Comparison of ENCODE assay signal across 9 cellular contexts in the genomic region with DNA sequence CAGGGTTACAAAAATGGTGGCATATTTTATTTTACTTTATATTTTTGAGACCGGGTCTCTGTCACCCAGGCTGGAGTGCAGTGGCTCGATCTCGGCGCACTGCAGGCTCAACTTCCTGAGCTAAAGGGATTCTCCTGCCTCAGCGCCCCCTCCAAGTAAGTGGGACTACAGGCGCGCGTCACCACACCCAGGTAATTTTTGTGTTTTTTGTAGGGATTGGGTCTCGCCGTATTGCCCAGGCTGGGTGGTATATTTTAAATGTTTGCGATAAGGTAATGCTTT. TPM values are rescaled to one million over a fixed set of nuclear protein-coding genes. Genes with fewer than 3 reads are reported as not detected.
DNase-seq lines count a peak whose midpoint lies in the region; ATAC-seq, FAIRE-seq and TF ChIP-seq lines count a peak whose summit lies in the region.
"Had no signal": no experiment of that assay in that cellular context is flagged by ENCODE, and none has a peak within 500 bp of the region (broad histone marks: within the 10 kb centered on the region; RNA-seq: fewer than 3 reads in every experiment).

No MANE protein-coding gene starts in this region.

- intact Hi-C loops in activated naive CD4-positive, alpha-beta T cell treated with anti-CD3 and anti-CD28 coated beads for 36 hours (cut with micrococcal nuclease), result loop anchor here (1.0 kb wide), 7 partner anchors 13 to 286 kb away; a partner anchor contains a TSS
- intact Hi-C loops in lower lobe of right lung (cut with DNase I), result no loop called here
- intact Hi-C loops in testis (cut with DNase I; ENCODE audit: low total_unique reads), result no loop called here
- intact Hi-C loops in lower leg skin (cut with DNase I; ENCODE audit: low total_unique reads), result no loop called here

- CTCF ChIA-PET in activated naive CD4-positive, alpha-beta T cell treated with anti-CD3 and anti-CD28 coated beads, Interleukin-2, amount 10 ng/mL, durations not matched to agents 7 days and 5 days (lab: Charles Lee), result interaction anchor here (1.5 to 10.5 kb wide), 4 partner anchors 11 to 41 kb away, joined by 4 to 142 read pairs (median 4); a partner anchor contains a TSS
- CTCF ChIA-PET in activated naive CD4-positive, alpha-beta T cell treated with anti-CD3 and anti-CD28 coated beads for 36 hours (lab: Charles Lee), result interaction anchor here (0.8 to 2.6 kb wide), 9 partner anchors 8 to 312 kb away, joined by 3 to 16 read pairs (median 4); a partner anchor contains a TSS

- peaks cover 25% of the 10 kb centered on the region for H3K4me1 ChIP-seq in lower lobe of right lung
- H3K4me1 ChIP-seq in testis, result peaks cover 8% of the 10 kb centered on the region

- no peaks in the 10 kb centered on the region for H3K36me3 ChIP-seq in lower lobe of right lung
- H3K36me3 ChIP-seq in testis (ENCODE audit: low read depth, missing control alignments), result no peaks in the 10 kb centered on the region

- H3K27ac Mint-ChIP-seq in activated naive CD4-positive, alpha-beta T cell treated with anti-CD3 and anti-CD28 coated beads, Interleukin-2, amount 10 ng/mL, durations not matched to agents 7 days and 5 days, result no peak overlapping the region
- H3K27ac Mint-ChIP-seq in activated naive CD4-positive, alpha-beta T cell treated with anti-CD3 and anti-CD28 coated beads for 36 hours, result no peak overlapping the region
- peak overlapping the region; percentile 51 for H3K27ac Mint-ChIP-seq in activated naive CD8-positive, alpha-beta T cell treated with anti-CD3 and anti-CD28 coated beads, Interleukin-2, amount 10 ng/mL, durations not matched to agents 7 days and 5 days

- DNase-seq in activated naive CD4-positive, alpha-beta T cell treated with anti-CD3 and anti-CD28 coated beads, Interleukin-2, amount 10 ng/mL, durations not matched to agents 7 days and 5 days, result no peak
- DNase-seq in activated naive CD4-positive, alpha-beta T cell treated with anti-CD3 and anti-CD28 coated beads for 36 hours, result no peak
- DNase-seq in activated naive CD8-positive, alpha-beta T cell treated with anti-CD3 and anti-CD28 coated beads, Interleukin-2, amount 10 ng/mL, durations not matched to agents 7 days and 5 days, result no peak
- DNase-seq in lower lobe of right lung (no peak), testis (no peak), frontal cortex (ENCODE audit: low spot score in 2 of 2) (no peak), lower leg skin (ENCODE audit: low spot score in 2 of 2) (no peak)

- H3K4me3 ChIP-seq in lower lobe of right lung (peak overlapping the region; percentile 64), testis (peak overlapping the region; percentile 43 to 52), lower leg skin (ENCODE audit: low read depth, poor library complexity, severe bottlenecking) (no peak overlapping the region)

- TF ChIP-seq CTCF in lower lobe of right lung (IDR thresholded peaks at IDR 0.05) (no peak), testis (IDR thresholded peaks at IDR 0.05) (no peak), lower leg skin (IDR thresholded peaks at IDR 0.05) (no peak)

- H3K27ac ChIP-seq in lower lobe of right lung, result peak overlapping the region; percentile 53
- H3K27ac ChIP-seq in testis, result no peak overlapping the region

- no peak for ATAC-seq in activated naive CD8-positive, alpha-beta T cell treated with anti-CD3 and anti-CD28 coated beads, Interleukin-2, amount 10 ng/mL, durations not matched to agents 7 days and 5 days (ENCODE audit: low read depth)
- ATAC-seq in lower lobe of right lung (no peak), HG02610 (IDR thresholded peaks at IDR 0.05; ENCODE audit: unreplicated experiment) (no peak)

- peaks cover 36% of the 10 kb centered on the region for H3K4me1 Mint-ChIP-seq in activated naive CD4-positive, alpha-beta T cell treated with anti-CD3 and anti-CD28 coated beads, Interleukin-2, amount 10 ng/mL, durations not matched to agents 7 days and 5 days
- peaks cover 28% of the 10 kb centered on the region for H3K4me1 Mint-ChIP-seq in activated naive CD4-positive, alpha-beta T cell treated with anti-CD3 and anti-CD28 coated beads for 36 hours (ENCODE audit: low read depth)
- peaks cover 19% of the 10 kb centered on the region for H3K4me1 Mint-ChIP-seq in activated naive CD8-positive, alpha-beta T cell treated with anti-CD3 and anti-CD28 coated beads, Interleukin-2, amount 10 ng/mL, durations not matched to agents 7 days and 5 days

- no peaks in the 10 kb centered on the region for H3K9me3 Mint-ChIP-seq in activated naive CD4-positive, alpha-beta T cell treated with anti-CD3 and anti-CD28 coated beads, Interleukin-2, amount 10 ng/mL, durations not matched to agents 7 days and 5 days
- H3K9me3 Mint-ChIP-seq in activated naive CD4-positive, alpha-beta T cell treated with anti-CD3 and anti-CD28 coated beads for 36 hours, result no peaks in the 10 kb centered on the region
- no peaks in the 10 kb centered on the region for H3K9me3 Mint-ChIP-seq in activated naive CD8-positive, alpha-beta T cell treated with anti-CD3 and anti-CD28 coated beads, Interleukin-2, amount 10 ng/mL, durations not matched to agents 7 days and 5 days

- POLR2A ChIA-PET in activated naive CD8-positive, alpha-beta T cell treated with anti-CD3 and anti-CD28 coated beads, Interleukin-2, amount 10 ng/mL, durations not matched to agents 7 days and 5 days (lab: Charles Lee), result interaction anchor here (0.7 to 8.0 kb wide), 10 partner anchors 8 to 261 kb away, joined by 3 to 108 read pairs (median 6); a partner anchor contains a TSS

- WGBS in testis, 2 donors, result 64 to 70% methylated on average over 11 of the region's 11 CpGs
- 79 to 82% methylated on average over 11 of the region's 11 CpGs for WGBS in lower leg skin, 2 donors

- H3K27me3 Mint-ChIP-seq in activated naive CD4-positive, alpha-beta T cell treated with anti-CD3 and anti-CD28 coated beads, Interleukin-2, amount 10 ng/mL, durations not matched to agents 7 days and 5 days, result peaks cover 54% of the 10 kb centered on the region
- peaks cover 2% of the 10 kb centered on the region for H3K27me3 Mint-ChIP-seq in activated naive CD4-positive, alpha-beta T cell treated with anti-CD3 and anti-CD28 coated beads for 36 hours (ENCODE audit: low read depth)
- peaks cover 8% of the 10 kb centered on the region for H3K27me3 Mint-ChIP-seq in activated naive CD8-positive, alpha-beta T cell treated with anti-CD3 and anti-CD28 coated beads, Interleukin-2, amount 10 ng/mL, durations not matched to agents 7 days and 5 days

- H3K36me3 Mint-ChIP-seq in activated naive CD4-positive, alpha-beta T cell treated with anti-CD3 and anti-CD28 coated beads, Interleukin-2, amount 10 ng/mL, durations not matched to agents 7 days and 5 days, result no peaks in the 10 kb centered on the region
- peaks cover 17% of the 10 kb centered on the region for H3K36me3 Mint-ChIP-seq in activated naive CD4-positive, alpha-beta T cell treated with anti-CD3 and anti-CD28 coated beads for 36 hours (ENCODE audit: low read depth)
- no peaks in the 10 kb centered on the region for H3K36me3 Mint-ChIP-seq in activated naive CD8-positive, alpha-beta T cell treated with anti-CD3 and anti-CD28 coated beads, Interleukin-2, amount 10 ng/mL, durations not matched to agents 7 days and 5 days

- no peaks in the 10 kb centered on the region for H3K27me3 ChIP-seq in lower lobe of right lung (ENCODE audit: low read depth)
- no peaks in the 10 kb centered on the region for H3K27me3 ChIP-seq in testis

- no peak for FAIRE-seq in frontal cortex (lab: Jason Lieb, UNC)
- FAIRE-seq: TTC549 had no signal

- no peak for TF ChIP-seq POLR2A in testis (IDR thresholded peaks at IDR 0.05)
- TF ChIP-seq POLR2A in lower leg skin (IDR thresholded peaks at IDR 0.05), result no peak

- no peaks in the 10 kb centered on the region for H3K9me3 ChIP-seq in lower lobe of right lung
- H3K9me3 ChIP-seq in testis, result no peaks in the 10 kb centered on the region

- H3K4me3 Mint-ChIP-seq in activated naive CD4-positive, alpha-beta T cell treated with anti-CD3 and anti-CD28 coated beads, Interleukin-2, amount 10 ng/mL, durations not matched to agents 7 days and 5 days, result peak overlapping the region; percentile 62
- no peak overlapping the region for H3K4me3 Mint-ChIP-seq in activated naive CD4-positive, alpha-beta T cell treated with anti-CD3 and anti-CD28 coated beads for 36 hours
- H3K4me3 Mint-ChIP-seq in activated naive CD8-positive, alpha-beta T cell treated with anti-CD3 and anti-CD28 coated beads, Interleukin-2, amount 10 ng/mL, durations not matched to agents 7 days and 5 days, result peak overlapping the region; percentile 59

RNA-seq across cellular contexts. Expression of a gene that starts 0.7 kb away (rescaled TPM):
- 1 to 10 TPM; 8.2 TPM for total RNA-seq in activated naive CD4-positive, alpha-beta T cell treated with anti-CD3 and anti-CD28 coated beads for 36 hours
- 1 to 10 TPM; 1.9 to 2.0 TPM for total RNA-seq in activated naive CD8-positive, alpha-beta T cell treated with anti-CD3 and anti-CD28 coated beads, Interleukin-2, amount 10 ng/mL, durations not matched to agents 7 days and 5 days
- total RNA-seq in lower lobe of right lung (2.2 TPM), testis (1 to 10 TPM; 1.7 to 2.0 TPM), frontal cortex (not detected), lower leg skin (1 to 10 TPM; 2.4 to 7.5 (median 5.3) TPM)
- 1.7 TPM for polyA plus RNA-seq in testis (ENCODE audit: insufficient read depth, low read depth, low replicate concordance)

RNA-seq across cellular contexts. Expression of a gene that starts 10.4 kb away (rescaled TPM):
- 10 to 100 TPM; 27.6 to 29.0 TPM for total RNA-seq in activated naive CD4-positive, alpha-beta T cell treated with anti-CD3 and anti-CD28 coated beads for 36 hours
- 10 to 100 TPM; 59.8 to 66.3 TPM for total RNA-seq in activated naive CD8-positive, alpha-beta T cell treated with anti-CD3 and anti-CD28 coated beads, Interleukin-2, amount 10 ng/mL, durations not matched to agents 7 days and 5 days
- total RNA-seq in lower lobe of right lung, result 28.6 TPM
- total RNA-seq in testis, result 100 to 1,000 TPM in 1 of 2 donors, 10 to 100 TPM in 1; 77.1 to 102 TPM
- 17.1 TPM for polyA plus RNA-seq in testis (ENCODE audit: insufficient read depth, low read depth, low replicate concordance)
- 12.2 TPM for total RNA-seq in frontal cortex
- 10 to 100 TPM; 44.9 to 61.0 (median 53.1) TPM for total RNA-seq in lower leg skin

RNA-seq across cellular contexts. Expression of a gene that starts 12.6 kb away (rescaled TPM):
- total RNA-seq in activated naive CD4-positive, alpha-beta T cell treated with anti-CD3 and anti-CD28 coated beads for 36 hours, result 10 to 100 TPM; 83.1 to 86.6 TPM
- 10 to 100 TPM; 78.2 to 82.9 TPM for total RNA-seq in activated naive CD8-positive, alpha-beta T cell treated with anti-CD3 and anti-CD28 coated beads, Interleukin-2, amount 10 ng/mL, durations not matched to agents 7 days and 5 days
- 44.0 TPM for total RNA-seq in lower lobe of right lung
- total RNA-seq in testis, result 100 to 1,000 TPM; 144 to 149 TPM
- 131 TPM for polyA plus RNA-seq in testis (ENCODE audit: insufficient read depth, low read depth, low replicate concordance)
- total RNA-seq in frontal cortex, result 154 TPM
- 100 to 1,000 TPM in 2 of 4 donors, 10 to 100 TPM in 2; 69.4 to 103 (median 86.2) TPM for total RNA-seq in lower leg skin

RNA-seq across cellular contexts. Expression of a gene that starts 18.0 kb away (rescaled TPM):
- 10 to 100 TPM; 20.0 to 21.9 TPM for total RNA-seq in activated naive CD4-positive, alpha-beta T cell treated with anti-CD3 and anti-CD28 coated beads for 36 hours
- 10 to 100 TPM; 39.8 to 42.8 TPM for total RNA-seq in activated naive CD8-positive, alpha-beta T cell treated with anti-CD3 and anti-CD28 coated beads, Interleukin-2, amount 10 ng/mL, durations not matched to agents 7 days and 5 days
- total RNA-seq in lower lobe of right lung (36.5 TPM), testis (10 to 100 TPM; 54.4 to 54.8 TPM), frontal cortex (11.8 TPM), lower leg skin (10 to 100 TPM; 21.2 to 32.8 (median 26.5) TPM)
- polyA plus RNA-seq in testis (ENCODE audit: insufficient read depth, low read depth, low replicate concordance), result 89.2 TPM

RNA-seq across cellular contexts. Expression of a gene that starts 18.4 kb away (rescaled TPM):
- total RNA-seq in activated naive CD4-positive, alpha-beta T cell treated with anti-CD3 and anti-CD28 coated beads for 36 hours, result 100 to 1,000 TPM; 117 to 134 TPM
- 100 to 1,000 TPM; 225 to 259 TPM for total RNA-seq in activated naive CD8-positive, alpha-beta T cell treated with anti-CD3 and anti-CD28 coated beads, Interleukin-2, amount 10 ng/mL, durations not matched to agents 7 days and 5 days
- total RNA-seq in lower lobe of right lung (63.3 TPM), testis (100 to 1,000 TPM; 215 to 243 TPM), frontal cortex (113 TPM), lower leg skin (100 to 1,000 TPM in 2 of 4 donors, 10 to 100 TPM in 2; 81.5 to 152 (median 107) TPM)
- polyA plus RNA-seq in testis (ENCODE audit: insufficient read depth, low read depth, low replicate concordance), result 304 TPM
